1 cellular context compared by ENCODE assay signal in the genomic region with DNA sequence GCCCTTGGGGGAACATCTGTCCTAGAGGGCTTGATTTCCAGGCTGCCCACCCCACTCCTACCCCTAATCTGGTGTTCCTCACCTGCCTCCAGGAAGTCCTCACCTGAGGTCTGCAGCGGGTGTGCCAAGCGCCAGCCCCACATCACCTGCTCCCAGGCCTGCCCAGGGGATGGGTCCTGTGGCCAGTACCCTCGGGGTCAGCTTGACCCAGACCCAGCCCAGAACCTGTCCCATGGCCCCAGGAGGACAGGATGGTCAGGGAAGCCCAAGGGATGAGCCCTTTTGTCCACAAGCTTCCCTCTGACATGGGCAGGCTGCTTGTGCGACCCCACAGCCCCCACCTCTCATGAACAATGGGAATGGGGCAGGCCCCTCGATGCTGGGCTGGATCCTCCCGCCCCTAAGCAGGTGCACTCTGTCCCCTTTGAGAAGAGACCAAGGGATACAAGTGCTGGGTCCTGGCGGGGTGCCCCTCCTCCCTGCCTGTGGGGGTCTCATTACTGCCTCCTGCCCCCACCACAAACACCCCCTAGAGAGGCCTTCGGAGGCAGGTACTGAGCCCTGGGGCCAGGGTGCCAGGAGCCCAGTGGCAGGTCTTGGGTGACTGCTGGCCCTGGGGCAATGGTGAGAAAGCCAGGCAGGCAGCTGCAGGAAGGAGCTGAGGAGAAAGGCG.
A peak's percentile ranks its signal among the peaks of the same experiment; 100 is the strongest.
TF ChIP-seq lines count a peak whose summit lies in the region.

No MANE protein-coding gene starts in this region.

TF ChIP-seq in WTC11, 78 proteins besides CTCF, POLR2A, EP300 and RAD21 (continued from another document):
- TF ChIP-seq NR1H2 (CRISPR knock-in tag; IDR thresholded peaks at IDR 0.05): 0 out of 2 replicates have a peak, but pooled peaks have one; percentile 44
TF ChIP-seq in WTC11: peak in this region for 1.
